In the genomic region with DNA sequence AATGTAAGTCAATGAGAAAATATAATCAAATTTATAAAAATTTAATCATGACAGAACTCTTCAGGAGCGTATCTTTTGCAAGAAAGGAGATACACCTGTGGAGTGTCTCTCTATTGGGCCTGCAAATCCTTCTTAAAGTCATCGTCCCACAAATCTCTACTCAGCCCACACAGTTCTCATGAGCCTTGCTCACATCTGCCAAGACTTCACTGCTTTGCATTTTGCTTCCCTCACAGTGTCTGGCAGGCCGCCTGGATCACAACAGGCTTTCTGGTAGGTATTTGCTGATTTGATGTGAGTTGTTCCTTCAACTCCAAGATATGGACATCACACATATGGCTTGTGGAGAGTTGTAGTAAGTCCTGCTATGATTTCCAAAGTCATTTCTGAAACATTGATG, we compare ENCODE assay signal across 22 cellular contexts.
DNase-seq lines count a peak whose midpoint lies in the region; ATAC-seq and TF ChIP-seq lines count a peak whose summit lies in the region.
"Had no signal": no experiment of that assay in that cellular context is flagged by ENCODE, and none has a peak within 500 bp of the region (broad histone marks: within the 10 kb centered on the region; RNA-seq: fewer than 3 reads in every experiment).

No MANE protein-coding gene starts in this region.

- TF ChIP-seq CTCF in psoas muscle (IDR thresholded peaks at IDR 0.05), result no peak

- intact Hi-C loops in psoas muscle (cut with DNase I), result no loop called here

- H3K36me3 ChIP-seq in psoas muscle (ENCODE audit: insufficient read depth in 1 of 2, low read depth in 1 of 2), result no peaks in the 10 kb centered on the region
- H3K36me3 ChIP-seq: SJSA1 had no signal

- H3K9me3 ChIP-seq in psoas muscle, result no peaks in the 10 kb centered on the region
- H3K9me3 ChIP-seq: SJSA1 had no signal

- peak overlapping the region; percentile 27 for H3K27ac ChIP-seq in psoas muscle
- H3K27ac ChIP-seq: KMS-11, SJSA1 had no signal

- no peaks in the 10 kb centered on the region for H3K27me3 ChIP-seq in psoas muscle (ENCODE audit: insufficient read depth in 3 of 3, low read length in 2 of 3)
- H3K27me3 ChIP-seq: SJSA1 had no signal

- ATAC-seq in psoas muscle (peak in 1 of 4 donors; percentile 56), GM19397 (IDR thresholded peaks at IDR 0.05; ENCODE audit: unreplicated experiment) (no peak)

- no peak overlapping the region for H3K4me3 ChIP-seq in psoas muscle
- H3K4me3 ChIP-seq: SJSA1 had no signal

- peak; percentile 2 for DNase-seq in Ammon's horn (ENCODE audit: low spot score)
- peak; percentile 61 for DNase-seq in astrocyte of the hippocampus (ENCODE audit: low read depth, low spot score)
- DNase-seq in inferior parietal cortex (ENCODE audit: extremely low spot score), result peak; percentile 36
- DNase-seq in psoas muscle, result no peak
- no peak for DNase-seq in stimulated activated CD4-positive, alpha-beta T cell treated with anti-CD3 and anti-CD28 coated beads, Interleukin-2, amount 100 ng/mL, for 48 hours
- no peak for DNase-seq in SKM-1 treated with dmso at 0.1 percent for 144 hours (lab: John Stamatoyannopoulos, UW; ENCODE audit: unreplicated experiment)
- no peak for DNase-seq in glomerular visceral epithelial cell (ENCODE audit: extremely low spot score)
- DNase-seq: 8988T, ACHN, DMS153, DND-41, NCI-H1048, NCI-H1417, NCI-H1694, NCI-H2029 treated with DMSO at 0.1 percent for 48 hours, NCI-H2227 treated with DMSO at 0.1 percent for 48 hours, NCI-H526 treated with DMSO at 0.1 percent for 48 hours, Right ventricle myocardium superior, RPMI8226 had no signal

- WGBS in psoas muscle, 3 donors, result 46 to 76% (median 56%) methylated on average over 3 of the region's 3 CpGs

- H3K4me1 ChIP-seq in psoas muscle, result no peaks in the 10 kb centered on the region
- H3K4me1 ChIP-seq: SJSA1 had no signal

Comparison
In these comparisons a context has a peak if more than half of its experiments do, and no peak if none do; other contexts are left out.
1. DNase-seq: peak in Ammon's horn (single experiment), astrocyte of the hippocampus (single experiment) and inferior parietal cortex (single experiment); none in psoas muscle (0 of 2), stimulated activated CD4-positive, alpha-beta T cell treated with anti-CD3 and anti-CD28 coated beads, Interleukin-2, amount 100 ng/mL, for 48 hours (0 of 2), SKM-1 treated with dmso at 0.1 percent for 144 hours (single experiment) and glomerular visceral epithelial cell (single experiment).